In genomic region chr22:27029584-27030130, GRCh38 we compare ENCODE assay signal across 29 cellular contexts.
"Had no signal": no experiment of that assay in that cellular context is flagged by ENCODE, and none has a peak within 500 bp of the region (broad histone marks: within the 10 kb centered on the region; RNA-seq: fewer than 3 reads in every experiment).

No MANE protein-coding gene starts in this region.

- H3K9me3 Mint-ChIP-seq: activated CD8-positive, alpha-beta T cell treated with anti-CD3 and anti-CD28 coated beads for 36 hours; activated naive CD8-positive, alpha-beta T cell treated with anti-CD3 and anti-CD28 coated beads, Interleukin-2, amount 10 ng/mL, durations not matched to agents 7 days and 5 days; activated T-cell treated with anti-CD3 and anti-CD28 coated beads, Interleukin-2, amount 50 U/mL, for 4 hours; activated T-helper 17 cell treated with anti-CD3 and anti-CD28 coated beads, Interleukin-2, amount 50 U/mL, for 72 hours had no signal

- H3K27ac Mint-ChIP-seq: activated B cell treated with CpG ODN at 0.5 μM for 24 hours; activated CD8-positive, alpha-beta T cell treated with anti-CD3 and anti-CD28 coated beads for 36 hours; activated naive CD8-positive, alpha-beta T cell treated with anti-CD3 and anti-CD28 coated beads, Interleukin-2, amount 10 ng/mL, durations not matched to agents 7 days and 5 days; activated T-helper 17 cell treated with anti-CD3 and anti-CD28 coated beads, Interleukin-2, amount 50 U/mL, for 72 hours had no signal

- ATAC-seq: activated CD4-positive, CD25-positive, alpha-beta regulatory T cell treated with anti-CD3 and anti-CD28 coated beads, Interleukin-2, amount 50 U/mL, for 24 hours; activated CD8-positive, alpha-beta T cell treated with anti-CD3 and anti-CD28 coated beads for 36 hours; activated T-cell treated with anti-CD3 and anti-CD28 coated beads, Interleukin-2, amount 50 U/mL, for 4 hours; activated T-helper 17 cell treated with anti-CD3 and anti-CD28 coated beads, Interleukin-2, amount 50 U/mL, for 72 hours; esophagus mucosa had no signal

- H3K27ac ChIP-seq: ascending aorta, breast epithelium, cardiac muscle cell, colonic mucosa, VCaP had no signal

- H3K4me1 Mint-ChIP-seq: activated B cell treated with CpG ODN at 0.5 μM for 24 hours; activated naive CD8-positive, alpha-beta T cell treated with anti-CD3 and anti-CD28 coated beads, Interleukin-2, amount 10 ng/mL, durations not matched to agents 7 days and 5 days; activated T-helper 17 cell treated with anti-CD3 and anti-CD28 coated beads, Interleukin-2, amount 50 U/mL, for 72 hours had no signal

- H3K4me3 Mint-ChIP-seq: activated B cell treated with CpG ODN at 0.5 μM for 24 hours; activated CD8-positive, alpha-beta T cell treated with anti-CD3 and anti-CD28 coated beads for 36 hours; activated naive CD8-positive, alpha-beta T cell treated with anti-CD3 and anti-CD28 coated beads, Interleukin-2, amount 10 ng/mL, durations not matched to agents 7 days and 5 days; activated T-cell treated with anti-CD3 and anti-CD28 coated beads, Interleukin-2, amount 50 U/mL, for 4 hours; activated T-helper 17 cell treated with anti-CD3 and anti-CD28 coated beads, Interleukin-2, amount 50 U/mL, for 72 hours; brain had no signal

- H3K36me3 Mint-ChIP-seq: activated naive CD8-positive, alpha-beta T cell treated with anti-CD3 and anti-CD28 coated beads, Interleukin-2, amount 10 ng/mL, durations not matched to agents 7 days and 5 days; brain had no signal

- H3K4me3 ChIP-seq: ascending aorta, breast epithelium, cardiac muscle cell, colonic mucosa had no signal

- FAIRE-seq: frontal cortex, TTC549 had no signal

- H3K27me3 ChIP-seq: ascending aorta, colonic mucosa had no signal

- H3K4me1 ChIP-seq: breast epithelium, colonic mucosa had no signal

- H3K36me3 ChIP-seq: ascending aorta, breast epithelium, cardiac muscle cell, colonic mucosa had no signal

- H3K9me3 ChIP-seq: ascending aorta, breast epithelium, colonic mucosa had no signal

- DNase-seq: activated B cell treated with CpG ODN at 0.5 μM for 24 hours; activated CD4-positive, alpha-beta T cell treated with anti-CD3 and anti-CD28 coated beads for 48 hours; activated CD4-positive, alpha-beta T cell treated with anti-CD3 and anti-CD28 coated beads, Interleukin-2, amount 50 U/mL, for 1 hour; activated CD4-positive, alpha-beta T cell treated with anti-CD3 and anti-CD28 coated beads, Interleukin-2, amount 50 U/mL, for 48 hours; activated CD8-positive, alpha-beta memory T cell treated with anti-CD3 and anti-CD28 coated beads for 24 hours; activated CD8-positive, alpha-beta T cell treated with anti-CD3 and anti-CD28 coated beads for 36 hours; activated effector memory CD4-positive, alpha-beta T cell treated with Interleukin-2 at 50 U/mL for 16 hours; activated gamma-delta T cell treated with Interleukin-2 at 50 U/mL for 16 hours; activated naive CD4-positive, alpha-beta T cell treated with anti-CD3 and anti-CD28 coated beads, Interleukin-2, amount 50 U/mL, for 16 hours; activated naive CD4-positive, alpha-beta T cell treated with Interleukin-2 at 50 U/mL for 16 hours; activated naive CD8-positive, alpha-beta T cell treated with anti-CD3 and anti-CD28 coated beads, Interleukin-2, amount 10 ng/mL, durations not matched to agents 7 days and 5 days; activated T-cell treated with anti-CD3 and anti-CD28 coated beads, Interleukin-2, amount 50 U/mL, for 4 hours; central memory CD4-positive, alpha-beta T cell; cerebellar nuclear complex; colonic mucosa; effector CD8-positive, alpha-beta T cell; foreskin fibroblast; head of caudate nucleus; T-helper 2 cell had no signal
